8 cellular contexts compared by ENCODE assay signal in the genomic region with DNA sequence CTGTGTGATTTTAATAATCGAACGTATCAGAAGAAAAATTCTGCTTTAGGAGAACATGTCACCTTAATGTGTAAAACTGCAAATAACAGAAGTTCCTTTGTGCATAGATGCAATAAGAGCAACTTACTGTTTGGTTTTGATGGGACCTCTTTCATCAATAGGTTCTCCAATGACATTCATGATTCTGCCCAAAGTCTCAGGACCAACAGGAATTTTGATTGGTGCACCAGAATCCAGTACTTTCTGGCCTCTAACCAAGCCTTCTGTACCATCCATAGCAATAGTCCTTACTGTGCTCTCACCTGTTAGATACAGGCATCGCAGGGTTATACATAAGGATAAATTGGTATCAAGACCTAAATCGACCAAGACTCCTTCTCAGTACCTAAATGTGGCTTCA. TPM values are rescaled to one million over a fixed set of nuclear protein-coding genes. Genes with fewer than 3 reads are reported as not detected.
DNase-seq lines count a peak whose midpoint lies in the region; ATAC-seq and TF ChIP-seq lines count a peak whose summit lies in the region.

No MANE protein-coding gene starts in this region.

- H3K36me3 Mint-ChIP-seq in glutamatergic neuron (ENCODE audit: unreplicated experiment), result no peaks in the 10 kb centered on the region

- peaks cover 2% of the 10 kb centered on the region for H3K9me3 Mint-ChIP-seq in glutamatergic neuron (ENCODE audit: unreplicated experiment)

- peaks cover 21 to 33% (median 31%) of the 10 kb centered on the region in 3 donors for H3K4me1 ChIP-seq in skeletal muscle tissue (ENCODE audit: control insufficient read depth in 3 of 3, insufficient read depth in 3 of 3, low read length in 3 of 3)

- peak overlapping the region; percentile 91 for H3K27ac Mint-ChIP-seq in glutamatergic neuron (ENCODE audit: unreplicated experiment)

- DNase-seq in H7, result no peak
- no peak for DNase-seq in WERI-Rb-1
- no peak for DNase-seq in glutamatergic neuron
- no peak for DNase-seq in NCI-H226
- DNase-seq in activated CD4-positive, CD25-positive, alpha-beta regulatory T cell (lab: John Stamatoyannopoulos, UW), result no peak
- no peak for DNase-seq in activated effector memory CD4-positive, alpha-beta T cell treated with anti-CD3 and anti-CD28 coated beads, Interleukin-2, amount 50 U/mL, for 16 hours

- peak overlapping the region; percentile 98 to 100 (median 99) for H3K9ac ChIP-seq in skeletal muscle tissue (ENCODE audit: low read depth in 1 of 3, low read length in 3 of 3)

- H3K4me3 ChIP-seq in H7 (ENCODE audit: insufficient read depth, low read depth, low read length), result peak overlapping the region; percentile 98
- peak overlapping the region; percentile 99 for H3K4me3 ChIP-seq in WERI-Rb-1 (ENCODE audit: low read depth, low read length)
- peak overlapping the region; percentile 95 to 100 (median 99) for H3K4me3 ChIP-seq in skeletal muscle tissue (ENCODE audit: low read length in 3 of 3)

- H3K27ac ChIP-seq in WERI-Rb-1 (peak overlapping the region; percentile 90), skeletal muscle tissue (ENCODE audit: low read depth, low read length) (peak overlapping the region; percentile 97)

- H3K36me3 ChIP-seq in H7 (replicated peaks; ENCODE audit: control insufficient read depth, insufficient read depth, low read length) (peaks cover 38% of the 10 kb centered on the region), WERI-Rb-1 (peaks cover 59% of the 10 kb centered on the region), skeletal muscle tissue (ENCODE audit: control insufficient read depth in 3 of 3, insufficient read depth in 3 of 3, low read length in 3 of 3) (peaks cover 39 to 44% (median 43%) of the 10 kb centered on the region in 3 donors)

- TF ChIP-seq CTCF in WERI-Rb-1 (IDR thresholded peaks at IDR 0.05; ENCODE audit: low read depth, low read length), result no peak
- TF ChIP-seq CTCF in glutamatergic neuron (IDR thresholded peaks at IDR 0.05; ENCODE audit: partially characterized antibody, unreplicated experiment), result no peak

- no peak for ATAC-seq in GM21576 (IDR thresholded peaks at IDR 0.05; ENCODE audit: unreplicated experiment)

- peak overlapping the region; percentile 96 for H3K4me3 Mint-ChIP-seq in glutamatergic neuron (ENCODE audit: unreplicated experiment)

- H3K27me3 Mint-ChIP-seq in glutamatergic neuron (ENCODE audit: unreplicated experiment), result peaks cover 2% of the 10 kb centered on the region

- H3K27me3 ChIP-seq in H7 (ENCODE audit: control insufficient read depth, insufficient read depth, low read length), result no peaks in the 10 kb centered on the region
- H3K27me3 ChIP-seq in WERI-Rb-1 (ENCODE audit: insufficient read depth, low read depth, severe bottlenecking), result no peaks in the 10 kb centered on the region
- no peaks in the 10 kb centered on the region for H3K27me3 ChIP-seq in skeletal muscle tissue (ENCODE audit: control insufficient read depth in 3 of 3, insufficient read depth in 3 of 3, low read length in 3 of 3)

- H3K9me3 ChIP-seq in WERI-Rb-1 (ENCODE audit: severe bottlenecking) (no peaks in the 10 kb centered on the region), skeletal muscle tissue (ENCODE audit: control insufficient read depth in 3 of 3, low read length in 3 of 3) (no peaks in the 10 kb centered on the region)

- H3K4me1 Mint-ChIP-seq in glutamatergic neuron (ENCODE audit: low read depth, unreplicated experiment), result peaks cover 8% of the 10 kb centered on the region

RNA-seq across cellular contexts. Expression of gene ATP5F1B, which starts 1.1 kb away (rescaled TPM):
- total RNA-seq in H7 (2014; rRNA removed; shearing (Covaris generic)), result 959 and 1,061 TPM in 2 replicates
- total RNA-seq in glutamatergic neuron (ENCODE audit: unreplicated experiment) (735 TPM), skeletal muscle tissue (580 TPM)

RNA-seq across cellular contexts. Expression of gene BAZ2A, which starts 14.5 kb away (rescaled TPM):
- 23.6 and 24.6 TPM in 2 replicates for total RNA-seq in H7 (2014; rRNA removed; shearing (Covaris generic))
- total RNA-seq in glutamatergic neuron (ENCODE audit: unreplicated experiment) (196 TPM), skeletal muscle tissue (18.8 TPM)

RNA-seq across cellular contexts. Expression of gene PTGES3, which starts 43.4 kb away (rescaled TPM):
- total RNA-seq in H7 (2014; rRNA removed; shearing (Covaris generic)), result 167 and 189 TPM in 2 replicates
- total RNA-seq in glutamatergic neuron (ENCODE audit: unreplicated experiment) (180 TPM), skeletal muscle tissue (85.1 TPM)
